In genomic region chr19:34881982-34882381, GRCh38 we compare ENCODE assay signal across 1 cellular context.
TF ChIP-seq lines count a peak whose summit lies in the region.

No MANE protein-coding gene starts in this region.

TF ChIP-seq in HepG2, 621 proteins besides CTCF, POLR2A, EP300 and RAD21 (continued from another document and continues in another):
- TF ChIP-seq AHDC1 (CRISPR knock-in tag; IDR thresholded peaks at IDR 0.05; ENCODE audit: borderline replicate concordance) (no peak), ZNF891 (CRISPR knock-in tag; IDR thresholded peaks at IDR 0.05) (no peak), ZNF280B (CRISPR knock-in tag; IDR thresholded peaks at IDR 0.05; ENCODE audit: borderline replicate concordance) (no peak), ZNF317 (CRISPR knock-in tag; IDR thresholded peaks at IDR 0.05) (no peak), ZNF44 (CRISPR knock-in tag; IDR thresholded peaks at IDR 0.05) (no peak), CHD2 (IDR thresholded peaks at IDR 0.05; ENCODE audit: low read depth, low read length) (no peak), SKIL (CRISPR knock-in tag; IDR thresholded peaks at IDR 0.05; ENCODE audit: borderline replicate concordance) (no peak), ZNF263 (CRISPR knock-in tag; IDR thresholded peaks at IDR 0.05) (no peak), ZNF414 (CRISPR knock-in tag; IDR thresholded peaks at IDR 0.05) (no peak), LCORL (IDR thresholded peaks at IDR 0.05) (no peak), LCORL (CRISPR knock-in tag; IDR thresholded peaks at IDR 0.05) (no peak), SAFB2 (CRISPR knock-in tag; IDR thresholded peaks at IDR 0.05; ENCODE audit: borderline replicate concordance, low read depth) (no peak), ZNF12 (CRISPR knock-in tag; IDR thresholded peaks at IDR 0.05) (peak; percentile 87), NPAS2 (CRISPR knock-in tag; IDR thresholded peaks at IDR 0.05; ENCODE audit: borderline replicate concordance) (no peak), NCOA1 (CRISPR knock-in tag; IDR thresholded peaks at IDR 0.05) (no peak), ZNF619 (CRISPR knock-in tag; IDR thresholded peaks at IDR 0.05) (no peak), XBP1 (CRISPR knock-in tag; IDR thresholded peaks at IDR 0.05) (no peak), CEBPB (IDR thresholded peaks at IDR 0.05; ENCODE audit: borderline replicate concordance, low read depth, low read length) (peak; percentile 95), ZNF407 (CRISPR knock-in tag; IDR thresholded peaks at IDR 0.05; ENCODE audit: not compliant biosample characterization) (no peak), STAG1 (CRISPR knock-in tag; IDR thresholded peaks at IDR 0.05) (no peak), ZNF709 (CRISPR knock-in tag; IDR thresholded peaks at IDR 0.05) (no peak), ZNF609 (CRISPR knock-in tag; IDR thresholded peaks at IDR 0.05; ENCODE audit: borderline replicate concordance) (no peak), ZNF766 (CRISPR knock-in tag; IDR thresholded peaks at IDR 0.05; ENCODE audit: borderline replicate concordance) (no peak), ZNF326 (CRISPR knock-in tag; IDR thresholded peaks at IDR 0.05; ENCODE audit: borderline replicate concordance) (no peak), E2F2 (CRISPR knock-in tag; IDR thresholded peaks at IDR 0.05; ENCODE audit: borderline replicate concordance) (no peak), PAF1 (CRISPR knock-in tag; IDR thresholded peaks at IDR 0.05) (no peak), POLR2AphosphoS2 (IDR thresholded peaks at IDR 0.05; ENCODE audit: low read depth, low read length) (no peak), AGO1 (IDR thresholded peaks at IDR 0.05; ENCODE audit: low read depth, low read length, poor library complexity, severe bottlenecking) (no peak), KDM5A (IDR thresholded peaks at IDR 0.05; ENCODE audit: borderline replicate concordance, low read length) (no peak), PLRG1 (conservative IDR thresholded peaks at IDR 0.05) (no peak)
